8 cellular contexts compared by ENCODE assay signal in the genomic region with DNA sequence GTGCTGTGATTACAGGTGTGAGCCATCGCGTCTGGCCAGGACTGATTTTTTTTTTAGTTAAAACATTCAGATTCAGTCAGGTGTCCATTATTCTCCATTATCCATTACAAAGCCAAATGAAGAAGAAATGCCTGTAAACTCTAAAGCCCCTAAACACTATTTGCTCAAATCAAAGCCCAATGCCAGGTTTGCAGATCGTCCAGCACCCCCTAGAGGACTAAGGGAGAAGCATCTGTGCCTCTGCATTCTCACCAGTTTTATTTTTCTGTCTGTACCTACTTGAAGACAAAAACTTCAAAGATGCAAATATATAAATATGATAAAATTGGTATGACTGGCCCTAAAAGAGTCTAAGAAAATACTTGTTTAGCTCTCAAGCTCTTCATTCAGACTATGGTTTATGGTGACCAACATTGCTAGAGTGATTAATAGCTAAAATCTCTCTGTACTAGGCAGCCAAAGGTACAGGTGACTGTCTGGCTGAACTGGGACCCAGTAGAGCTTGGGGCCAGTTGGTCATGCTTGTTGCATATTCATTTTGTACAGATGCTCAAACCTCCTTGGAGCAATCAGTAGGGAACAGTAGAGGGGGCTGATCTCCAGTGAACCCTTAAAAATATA.
DNase-seq lines count a peak whose midpoint lies in the region; FAIRE-seq and TF ChIP-seq lines count a peak whose summit lies in the region.

No MANE protein-coding gene starts in this region.

- TF ChIP-seq POLR2A in tibial nerve (IDR thresholded peaks at IDR 0.05): no peak
- no peak for TF ChIP-seq POLR2A in GM12891 (IDR thresholded peaks at IDR 0.05; ENCODE audit: low read depth, low read length)

- no peak overlapping the region for H3K4me3 Mint-ChIP-seq in activated CD4-positive, alpha-beta T cell treated with anti-CD3 and anti-CD28 coated beads, Interleukin-2, amount 10 ng/mL, durations not matched to agents 24 days and 14 days
- no peak overlapping the region for H3K4me3 Mint-ChIP-seq in T-helper 2 cell treated with Interferon-gamma antibody and Interleukin-4, amounts not matched to agents 5 μg/mL and 100 μg/mL, for 36 hours

- no peak for TF ChIP-seq EP300 in tibial nerve (IDR thresholded peaks at IDR 0.05)

- DNase-seq in activated CD4-positive, alpha-beta T cell treated with anti-CD3 and anti-CD28 coated beads, Interleukin-2, amount 10 ng/mL, durations not matched to agents 24 days and 14 days: peak; percentile 78
- DNase-seq in activated CD4-positive, alpha-beta T cell treated with anti-CD3 and anti-CD28 coated beads for 1 hour: no peak
- no peak for DNase-seq in LNCaP clone FGC (ENCODE audit: low read depth)
- DNase-seq in iPS-NIHi11 (ENCODE audit: low spot score): peak; percentile 48
- DNase-seq in tibial nerve (ENCODE audit: low spot score in 2 of 2): no peak
- no peak for DNase-seq in T-helper 2 cell treated with Interferon-gamma antibody and Interleukin-4, amounts not matched to agents 5 μg/mL and 100 μg/mL, for 36 hours (ENCODE audit: low spot score)
- DNase-seq in GM12891 (ENCODE audit: insufficient read length, low spot score): no peak

- peak overlapping the region in 2 of 4 donors; percentile 43 to 71 for H3K27ac ChIP-seq in tibial nerve

- 57% methylated on average over 3 of the region's 3 CpGs for WGBS in tibial nerve, 2 donors

- H3K4me1 Mint-ChIP-seq in activated CD4-positive, alpha-beta T cell treated with anti-CD3 and anti-CD28 coated beads, Interleukin-2, amount 10 ng/mL, durations not matched to agents 24 days and 14 days: peaks cover 5% of the 10 kb centered on the region
- peaks cover 13% of the 10 kb centered on the region for H3K4me1 Mint-ChIP-seq in T-helper 2 cell treated with Interferon-gamma antibody and Interleukin-4, amounts not matched to agents 5 μg/mL and 100 μg/mL, for 36 hours (ENCODE audit: low read depth)

- H3K4me3 ChIP-seq in LNCaP clone FGC (ENCODE audit: low read depth, low read length): no peak overlapping the region
- H3K4me3 ChIP-seq in WI38 (ENCODE audit: low read depth, low read length): no peak overlapping the region
- H3K4me3 ChIP-seq in tibial nerve: no peak overlapping the region

- TF ChIP-seq CTCF in LNCaP clone FGC (IDR thresholded peaks at IDR 0.05; ENCODE audit: control insufficient read depth, extremely low read depth, insufficient read depth) (peak; percentile 81), WI38 (IDR thresholded peaks at IDR 0.05; ENCODE audit: low read depth, low read length) (peak; percentile 90), tibial nerve (IDR thresholded peaks at IDR 0.05) (peak; percentile 56 to 70 (median 67))

- peaks cover 0 to 77% (median 24%) of the 10 kb centered on the region in 4 donors for H3K4me1 ChIP-seq in tibial nerve

- no peaks in the 10 kb centered on the region for H3K9me3 Mint-ChIP-seq in activated CD4-positive, alpha-beta T cell treated with anti-CD3 and anti-CD28 coated beads, Interleukin-2, amount 10 ng/mL, durations not matched to agents 24 days and 14 days
- H3K9me3 Mint-ChIP-seq in T-helper 2 cell treated with Interferon-gamma antibody and Interleukin-4, amounts not matched to agents 5 μg/mL and 100 μg/mL, for 36 hours: no peaks in the 10 kb centered on the region

- no peaks in the 10 kb centered on the region for H3K27me3 Mint-ChIP-seq in activated CD4-positive, alpha-beta T cell treated with anti-CD3 and anti-CD28 coated beads, Interleukin-2, amount 10 ng/mL, durations not matched to agents 24 days and 14 days
- H3K27me3 Mint-ChIP-seq in T-helper 2 cell treated with Interferon-gamma antibody and Interleukin-4, amounts not matched to agents 5 μg/mL and 100 μg/mL, for 36 hours (ENCODE audit: low read depth): no peaks in the 10 kb centered on the region

- H3K27me3 ChIP-seq in tibial nerve: no peaks in the 10 kb centered on the region

- H3K9me3 ChIP-seq in tibial nerve: no peaks in the 10 kb centered on the region

- FAIRE-seq in GM12891 (lab: Jason Lieb, UNC): no peak

- intact Hi-C loops in activated CD4-positive, alpha-beta T cell treated with anti-CD3 and anti-CD28 coated beads, Interleukin-2, amount 10 ng/mL, durations not matched to agents 24 days and 14 days (cut with micrococcal nuclease): loop anchor here (2.0 to 5.0 kb wide), 3 partner anchors 70 to 229 kb away; no protein-coding TSS in a partner anchor

- H3K27ac Mint-ChIP-seq in activated CD4-positive, alpha-beta T cell treated with anti-CD3 and anti-CD28 coated beads, Interleukin-2, amount 10 ng/mL, durations not matched to agents 24 days and 14 days: no peak overlapping the region
- no peak overlapping the region for H3K27ac Mint-ChIP-seq in T-helper 2 cell treated with Interferon-gamma antibody and Interleukin-4, amounts not matched to agents 5 μg/mL and 100 μg/mL, for 36 hours

- H3K36me3 ChIP-seq in tibial nerve: peaks cover 0 to 47% (median 0%) of the 10 kb centered on the region in 3 donors

- H3K36me3 Mint-ChIP-seq in activated CD4-positive, alpha-beta T cell treated with anti-CD3 and anti-CD28 coated beads, Interleukin-2, amount 10 ng/mL, durations not matched to agents 24 days and 14 days (ENCODE audit: low read depth): peaks cover 3% of the 10 kb centered on the region
- peaks cover 2% of the 10 kb centered on the region for H3K36me3 Mint-ChIP-seq in T-helper 2 cell treated with Interferon-gamma antibody and Interleukin-4, amounts not matched to agents 5 μg/mL and 100 μg/mL, for 36 hours (ENCODE audit: low read depth)

TF ChIP-seq in GM12891, 5 proteins besides CTCF, POLR2A, EP300 and RAD21:
- no peak for TF ChIP-seq SPI1 (IDR thresholded peaks at IDR 0.05; ENCODE audit: low read depth, low read length)
- no peak for TF ChIP-seq TAF1 (IDR thresholded peaks at IDR 0.05; ENCODE audit: low read depth, low read length)

Comparison
In these comparisons a context has a peak if more than half of its experiments do, and no peak if none do; other contexts are left out.
1. DNase-seq: peak in activated CD4-positive, alpha-beta T cell treated with anti-CD3 and anti-CD28 coated beads, Interleukin-2, amount 10 ng/mL, durations not matched to agents 24 days and 14 days (single experiment) and iPS-NIHi11 (single experiment); none in activated CD4-positive, alpha-beta T cell treated with anti-CD3 and anti-CD28 coated beads for 1 hour (single experiment), LNCaP clone FGC (single experiment), tibial nerve (0 of 2), T-helper 2 cell treated with Interferon-gamma antibody and Interleukin-4, amounts not matched to agents 5 μg/mL and 100 μg/mL, for 36 hours (single experiment) and GM12891 (single experiment).
2. Peak in every context shown above with its lines, with median percentiles within 50 percentile points of each other: CTCF ChIP-seq.